Comparison of ENCODE assay signal across 8 cellular contexts in the genomic region with DNA sequence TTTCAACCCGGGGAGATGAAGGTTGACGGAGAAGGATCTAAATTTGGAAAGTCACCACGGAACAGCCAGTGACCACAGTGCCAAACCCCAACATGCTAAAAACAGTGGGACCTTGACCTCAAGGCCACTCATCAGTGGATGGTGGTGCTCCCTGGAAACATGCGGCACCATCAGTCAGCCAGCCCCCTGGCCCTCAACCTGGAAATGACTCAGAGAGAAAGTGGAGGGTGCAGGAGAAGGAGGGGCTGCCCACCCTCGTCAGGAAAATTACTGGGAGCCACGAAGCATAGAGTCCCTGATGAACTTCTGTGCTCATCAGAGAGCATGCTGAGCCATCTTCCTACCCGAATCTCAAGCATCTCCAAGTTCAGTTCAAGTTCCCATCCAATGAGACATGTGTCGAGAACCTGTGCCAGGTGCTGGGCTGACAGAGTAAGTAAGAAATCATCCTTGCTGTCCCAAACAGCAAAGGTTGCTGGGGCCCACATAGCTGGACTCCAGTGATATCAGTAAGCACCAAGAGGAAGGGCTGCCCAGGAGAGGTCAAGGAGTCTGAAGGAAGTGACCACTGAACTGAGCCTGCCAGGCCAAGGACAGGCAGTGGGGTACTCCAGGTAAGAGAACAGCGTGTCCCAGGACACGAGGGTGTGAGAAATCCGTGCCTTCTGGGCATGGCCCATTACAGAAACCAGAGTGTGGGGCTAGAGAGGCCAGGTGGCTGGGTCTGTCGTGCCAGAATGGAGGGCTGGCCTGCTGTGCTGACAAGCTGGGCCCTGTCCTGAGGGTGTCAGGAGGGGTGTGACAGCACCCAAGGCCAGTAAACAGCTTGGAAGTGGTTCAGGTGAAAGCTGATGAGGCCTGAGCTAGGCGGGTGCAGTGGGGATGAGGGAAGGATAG. TPM values are rescaled to one million over a fixed set of nuclear protein-coding genes. Genes with fewer than 3 reads are reported as not detected.
DNase-seq lines count a peak whose midpoint lies in the region; ATAC-seq and TF ChIP-seq lines count a peak whose summit lies in the region.

No MANE protein-coding gene starts in this region.

- DNase-seq in SKM-1 treated with dmso at 0.1 percent for 144 hours (lab: John Stamatoyannopoulos, UW; ENCODE audit: unreplicated experiment): peak; percentile 50
- no peak for DNase-seq in SKM-1 (lab: John Stamatoyannopoulos, UW; ENCODE audit: unreplicated experiment)
- DNase-seq in activated CD4-positive, alpha-beta T cell treated with anti-CD3 and anti-CD28 coated beads, Interleukin-2, amount 50 U/mL, for 48 hours: peak; percentile 54 to 72
- peak; percentile 96 for DNase-seq in fibroblast of lung (ENCODE audit: low read depth in 2 of 2)
- peak; percentile 68 for DNase-seq in retinal pigment epithelial cell (ENCODE audit: low read depth)
- DNase-seq in germinal center (ENCODE audit: low spot score): no peak
- no peak for DNase-seq in NCI-H146 (lab: John Stamatoyannopoulos, UW)

- peaks cover 15% of the 10 kb centered on the region for H3K4me1 ChIP-seq in fibroblast of lung (ENCODE audit: control insufficient read depth, extremely low read depth, insufficient read depth, low read length)

- H3K36me3 ChIP-seq in fibroblast of lung (ENCODE audit: control insufficient read depth, insufficient read depth, low read length): no peaks in the 10 kb centered on the region

- no peaks in the 10 kb centered on the region for H3K9me3 ChIP-seq in fibroblast of lung (ENCODE audit: control insufficient read depth, insufficient read depth, low read depth, low read length)

- H2AFZ ChIP-seq in fibroblast of lung (ENCODE audit: low read length): peak overlapping the region; percentile 50

- peak overlapping the region; percentile 45 for H3K27ac ChIP-seq in fibroblast of lung (ENCODE audit: insufficient read depth, low read length)

- TF ChIP-seq CTCF in fibroblast of lung (conservative IDR thresholded peaks at IDR 0.05 in 1 of 2, IDR thresholded peaks at IDR 0.05 in 1 of 2; ENCODE audit: low read depth in 1 of 2, low read length in 2 of 2) (no peak), retinal pigment epithelial cell (conservative IDR thresholded peaks at IDR 0.05; ENCODE audit: low read depth, low read length) (no peak)

- H3K4me3 ChIP-seq in fibroblast of lung (replicated peaks in 1 of 4; ENCODE audit: control extremely low read depth in 1 of 4, insufficient read depth in 1 of 4, low read depth in 3 of 4, low read length in 4 of 4) (peak overlapping the region in 1 of 4 experiments; percentile 35), retinal pigment epithelial cell (ENCODE audit: low read length) (no peak overlapping the region)

- no peaks in the 10 kb centered on the region for H3K27me3 ChIP-seq in fibroblast of lung (ENCODE audit: control insufficient read depth, insufficient read depth, low read length)

- H3K4me2 ChIP-seq in fibroblast of lung (ENCODE audit: extremely low read depth, insufficient read depth, low read length): peak overlapping the region; percentile 59

- H3K79me2 ChIP-seq in fibroblast of lung (ENCODE audit: control insufficient read depth, insufficient read depth, low read length): no peaks in the 10 kb centered on the region

- H4K20me1 ChIP-seq in fibroblast of lung (ENCODE audit: control insufficient read depth, extremely low read depth, insufficient read depth, low read length): no peaks in the 10 kb centered on the region

- no peak overlapping the region for H3K9ac ChIP-seq in fibroblast of lung (ENCODE audit: insufficient read depth, low read length)

- no peak for ATAC-seq in HG02763 (IDR thresholded peaks at IDR 0.05; ENCODE audit: unreplicated experiment)

RNA-seq across cellular contexts. Expression of gene PECAM1, which starts 5.2 kb away (rescaled TPM):
- total RNA-seq in fibroblast of lung: 0.26 and 0.50 TPM in 2 replicates
- 0.08 and 0.12 TPM in 2 replicates for polyA plus RNA-seq in fibroblast of lung
- 0.06 and 0.10 TPM in 2 replicates for polyA plus RNA-seq in fibroblast of lung (2012)
- polyA minus RNA-seq in fibroblast of lung (ENCODE audit: low replicate concordance): 0.15 TPM in 1 of 2 replicates, not detected in the other

Comparison
In these comparisons a context has a peak if more than half of its experiments do, and no peak if none do; other contexts are left out.
1. DNase-seq: peak in SKM-1 treated with dmso at 0.1 percent for 144 hours (single experiment), activated CD4-positive, alpha-beta T cell treated with anti-CD3 and anti-CD28 coated beads, Interleukin-2, amount 50 U/mL, for 48 hours (2 of 2), fibroblast of lung (2 of 2) and retinal pigment epithelial cell (single experiment); none in SKM-1 (single experiment), germinal center (single experiment) and NCI-H146 (single experiment).